In genomic region chr7:36119005-36119711, GRCh38 we compare ENCODE assay signal across 10 cellular contexts. TPM values are rescaled to one million over a fixed set of nuclear protein-coding genes. Genes with fewer than 3 reads are reported as not detected.
DNase-seq lines count a peak whose midpoint lies in the region; ATAC-seq and TF ChIP-seq lines count a peak whose summit lies in the region.
"Had no signal": no experiment of that assay in that cellular context is flagged by ENCODE, and none has a peak within 500 bp of the region (broad histone marks: within the 10 kb centered on the region; RNA-seq: fewer than 3 reads in every experiment).

No MANE protein-coding gene starts in this region.

- H3K4me3 ChIP-seq in cardiac fibroblast (replicated peaks in 1 of 2; ENCODE audit: low read depth in 2 of 2, low read length in 2 of 2) (no peak overlapping the region), coronary artery (no peak overlapping the region)
- H3K4me3 ChIP-seq: thyroid gland had no signal

- no peak overlapping the region for H3K27ac ChIP-seq in coronary artery
- H3K27ac ChIP-seq: thyroid gland had no signal

- CTCF ChIA-PET in WTC11 (lab: Charles Lee) = interaction anchor here (1.7 kb wide), 1 partner anchor 10 kb away, joined by 9 read pairs; no protein-coding TSS in a partner anchor

- TF ChIP-seq CTCF in cardiac fibroblast (IDR thresholded peaks at IDR 0.05; ENCODE audit: low read depth, low read length) = no peak
- no peak for TF ChIP-seq CTCF in WTC11 (IDR thresholded peaks at IDR 0.05)
- TF ChIP-seq CTCF in coronary artery (IDR thresholded peaks at IDR 0.05) = no peak

- peaks cover 7% of the 10 kb centered on the region; the same call in 1 of the 2 replicates for H3K36me3 Mint-ChIP-seq in WTC11

- ATAC-seq in WTC11 (no peak), GM18907 (IDR thresholded peaks at IDR 0.05; ENCODE audit: unreplicated experiment) (no peak)

- peaks cover 11% of the 10 kb centered on the region for H3K4me1 Mint-ChIP-seq in WTC11

- peaks cover 32% of the 10 kb centered on the region for H3K9me3 Mint-ChIP-seq in WTC11

- no peak overlapping the region for H3K27ac Mint-ChIP-seq in WTC11

- H3K27me3 Mint-ChIP-seq in WTC11 (ENCODE audit: low read depth) = no peaks in the 10 kb centered on the region; the same call in 1 of the 2 replicates

- H3K4me3 Mint-ChIP-seq in WTC11 = no peak overlapping the region

- peak; percentile 94 to 95 for DNase-seq in AML-193 (lab: John Stamatoyannopoulos, UW)
- peak; percentile 30 for DNase-seq in NCI-H2029 treated with DMSO at 0.1 percent for 48 hours (lab: John Stamatoyannopoulos, UW)
- DNase-seq in cardiac fibroblast (ENCODE audit: low read depth in 2 of 2) = peak; percentile 98 to 99
- peak; percentile 73 for DNase-seq in mucosa of gallbladder (ENCODE audit: low spot score)
- no peak for DNase-seq in WTC11 (ENCODE audit: low spot score)
- no peak for DNase-seq in activated T-cell treated with anti-CD3 and anti-CD28 coated beads, Interleukin-2, amount 50 U/mL, for 1 hour
- no peak for DNase-seq in coronary artery (ENCODE audit: low spot score)
- DNase-seq: SHP77 treated with DMSO at 0.1 percent for 48 hours, thyroid gland had no signal

- POLR2A ChIA-PET in WTC11 (lab: Charles Lee) = no interaction called here

TF ChIP-seq in WTC11, 78 proteins besides CTCF, POLR2A, EP300 and RAD21:
- TF ChIP-seq, protein P1, sequence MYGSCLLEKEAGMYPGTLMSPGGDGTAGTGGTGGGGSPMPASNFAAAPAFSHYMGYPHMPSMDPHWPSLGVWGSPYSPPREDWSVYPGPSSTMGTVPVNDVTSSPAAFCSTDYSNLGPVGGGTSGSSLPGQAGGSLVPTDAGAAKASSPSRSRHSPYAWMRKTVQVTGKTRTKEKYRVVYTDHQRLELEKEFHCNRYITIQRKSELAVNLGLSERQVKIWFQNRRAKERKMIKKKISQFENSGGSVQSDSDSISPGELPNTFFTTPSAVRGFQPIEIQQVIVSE (CRISPR knock-in tag; IDR thresholded peaks at IDR 0.05; ENCODE audit: borderline replicate concordance) = no peak
TF ChIP-seq in WTC11: peak in this region for 0.

RNA-seq across cellular contexts. Expression of gene EEPD1, which starts 33.9 kb away (rescaled TPM):
- total RNA-seq in mucosa of gallbladder (40.1 TPM), WTC11 (2021) (6.6 to 7.8 TPM (median 7.4 TPM) in 3 replicates)

Comparison
In these comparisons a context has a peak if more than half of its experiments do, and no peak if none do; other contexts are left out.
1. DNase-seq: peak in AML-193 (2 of 2), NCI-H2029 treated with DMSO at 0.1 percent for 48 hours (single experiment), cardiac fibroblast (2 of 2) and mucosa of gallbladder (single experiment); none in WTC11 (single experiment), activated T-cell treated with anti-CD3 and anti-CD28 coated beads, Interleukin-2, amount 50 U/mL, for 1 hour (single experiment) and coronary artery (single experiment).